ENCODE assay signal across 14 cellular contexts in genomic region chr12:1927751-1928351, GRCh38. TPM values are rescaled to one million over a fixed set of nuclear protein-coding genes. Genes with fewer than 3 reads are reported as not detected.
DNase-seq lines count a peak whose midpoint lies in the region; ATAC-seq and TF ChIP-seq lines count a peak whose summit lies in the region.
"Had no signal": no experiment of that assay in that cellular context is flagged by ENCODE, and none has a peak within 500 bp of the region (broad histone marks: within the 10 kb centered on the region; RNA-seq: fewer than 3 reads in every experiment).

No MANE protein-coding gene starts in this region.

- H3K4me3 ChIP-seq in heart right ventricle (no peak overlapping the region), sigmoid colon (no peak overlapping the region)

- H3K27me3 ChIP-seq in heart right ventricle (peaks cover 0 to 12% (median 4%) of the 10 kb centered on the region in 7 donors), sigmoid colon (no peaks in the 10 kb centered on the region)

- peaks cover 0 to 61% (median 28%) of the 10 kb centered on the region in 9 donors for H3K4me1 ChIP-seq in heart right ventricle
- peaks cover 0 to 72% (median 64%) of the 10 kb centered on the region in 4 donors for H3K4me1 ChIP-seq in sigmoid colon

- intact Hi-C loops in heart right ventricle (cut with DNase I), result no loop called here
- intact Hi-C loops in sigmoid colon (cut with DNase I), result no loop called here

- peak; percentile 65 for DNase-seq in ELF-1 (ENCODE audit: low read depth, low spot score)
- peak; percentile 43 for DNase-seq in activated CD8-positive, alpha-beta memory T cell treated with anti-CD3 and anti-CD28 coated beads, Interleukin-2, amount 50 U/mL, for 48 hours
- DNase-seq in heart right ventricle, result peak; percentile 76
- DNase-seq in sigmoid colon, result peak; percentile 75
- no peak for DNase-seq in NCI-H2196 treated with DMSO at 0.1 percent for 48 hours (lab: John Stamatoyannopoulos, UW; ENCODE audit: unreplicated experiment)
- no peak for DNase-seq in NCI-H2171 treated with DMSO at 0.1 percent for 48 hours (lab: John Stamatoyannopoulos, UW)
- DNase-seq in NCI-H345 treated with DMSO at 0.1 percent for 48 hours (lab: John Stamatoyannopoulos, UW; ENCODE audit: unreplicated experiment), result no peak
- no peak for DNase-seq in KG1 (lab: John Stamatoyannopoulos, UW)
- DNase-seq: activated CD8-positive, alpha-beta T cell treated with anti-CD3 and anti-CD28 coated beads, Interleukin-2, amount 10 ng/mL, durations not matched to agents 7 days and 5 days; CD4-positive, CD25-positive, alpha-beta regulatory T cell; cortex of kidney; immature natural killer cell; NCI-H1105; NCI-H524 treated with DMSO at 0.1 percent for 48 hours had no signal

- H3K36me3 ChIP-seq in heart right ventricle (no peaks in the 10 kb centered on the region), sigmoid colon (no peaks in the 10 kb centered on the region)

- no peak for TF ChIP-seq POLR2A in sigmoid colon (IDR thresholded peaks at IDR 0.05)

- H3K9me3 ChIP-seq in heart right ventricle (no peaks in the 10 kb centered on the region), sigmoid colon (no peaks in the 10 kb centered on the region)

- ATAC-seq in heart right ventricle, result peak; percentile 59 to 83 (median 78)
- ATAC-seq: activated CD8-positive, alpha-beta T cell treated with anti-CD3 and anti-CD28 coated beads, Interleukin-2, amount 10 ng/mL, durations not matched to agents 7 days and 5 days had no signal

- TF ChIP-seq CTCF in heart right ventricle (IDR thresholded peaks at IDR 0.05), result no peak
- TF ChIP-seq CTCF in sigmoid colon (IDR thresholded peaks at IDR 0.05), result no peak

- no peak for TF ChIP-seq EP300 in sigmoid colon (IDR thresholded peaks at IDR 0.05)

- WGBS in heart right ventricle, 2 donors, result 37 to 42% methylated on average over 15 of the region's 15 CpGs
- WGBS in sigmoid colon, 2 donors, result 84 to 90% methylated on average over 15 of the region's 15 CpGs

- H3K27ac ChIP-seq in heart right ventricle, result peak overlapping the region in 5 of 10 donors; percentile 12 to 52 (median 20)
- H3K27ac ChIP-seq in sigmoid colon, result peak overlapping the region; percentile 17 to 67 (median 51)

RNA-seq across cellular contexts. Expression of gene CACNA2D4, which starts 9.4 kb away (rescaled TPM):
- 1 to 10 TPM in 3 of 10 donors, under 1 TPM in 7; 0.19 to 6.2 (median 0.70) TPM for total RNA-seq in heart right ventricle
- 1 to 10 TPM; 1.4 to 1.7 TPM for polyA plus RNA-seq in heart right ventricle
- total RNA-seq in sigmoid colon, result 1 to 10 TPM; 2.8 to 4.9 (median 3.4) TPM
- polyA plus RNA-seq in sigmoid colon, result 1 to 10 TPM; 3.6 to 5.8 (median 5.4) TPM

Comparison
In these comparisons a context has a peak if more than half of its experiments do, and no peak if none do; other contexts are left out.
1. DNase-seq: peak in ELF-1 (single experiment), activated CD8-positive, alpha-beta memory T cell treated with anti-CD3 and anti-CD28 coated beads, Interleukin-2, amount 50 U/mL, for 48 hours (single experiment), heart right ventricle (2 of 2) and sigmoid colon (single experiment); none in NCI-H2196 treated with DMSO at 0.1 percent for 48 hours (single experiment), NCI-H2171 treated with DMSO at 0.1 percent for 48 hours (single experiment), NCI-H345 treated with DMSO at 0.1 percent for 48 hours (single experiment) and KG1 (single experiment).